ENCODE assay signal across 8 cellular contexts in genomic region chr12:49645151-49646039, GRCh38. TPM values are rescaled to one million over a fixed set of nuclear protein-coding genes. Genes with fewer than 3 reads are reported as not detected.
A peak's percentile ranks its signal among the peaks of the same experiment; 100 is the strongest.
DNase-seq lines count a peak whose midpoint lies in the region; ATAC-seq and TF ChIP-seq lines count a peak whose summit lies in the region.

No MANE protein-coding gene starts in this region.

- no peak for ATAC-seq in stimulated activated naive CD8-positive, alpha-beta T cell treated with anti-CD3 and anti-CD28 coated beads, Interleukin-15, Interleukin-2, amounts not matched to agents 100 U/mL and 50 U/mL, for 24 hours
- no peak for ATAC-seq in memory B cell (ENCODE audit: low read depth)

- TF ChIP-seq CTCF in foreskin fibroblast (IDR thresholded peaks at IDR 0.05; ENCODE audit: low read depth, low read length): no peak

- peak overlapping the region; percentile 34 for H3K27ac Mint-ChIP-seq in stimulated activated naive CD8-positive, alpha-beta T cell treated with anti-CD3 and anti-CD28 coated beads, Interleukin-15, Interleukin-2, amounts not matched to agents 100 ng/mL and 50 ng/mL, for 24 hours
- peak overlapping the region; percentile 30 for H3K27ac Mint-ChIP-seq in activated naive CD8-positive, alpha-beta T cell treated with anti-CD3 and anti-CD28 coated beads for 36 hours
- peak overlapping the region; percentile 77 for H3K27ac Mint-ChIP-seq in memory B cell

- no peaks in the 10 kb centered on the region for H3K27me3 Mint-ChIP-seq in stimulated activated naive CD8-positive, alpha-beta T cell treated with anti-CD3 and anti-CD28 coated beads, Interleukin-15, Interleukin-2, amounts not matched to agents 100 ng/mL and 50 ng/mL, for 24 hours
- H3K27me3 Mint-ChIP-seq in activated naive CD8-positive, alpha-beta T cell treated with anti-CD3 and anti-CD28 coated beads for 36 hours: no peaks in the 10 kb centered on the region
- no peaks in the 10 kb centered on the region for H3K27me3 Mint-ChIP-seq in memory B cell

- no peak overlapping the region for H3K4me3 Mint-ChIP-seq in stimulated activated naive CD8-positive, alpha-beta T cell treated with anti-CD3 and anti-CD28 coated beads, Interleukin-15, Interleukin-2, amounts not matched to agents 100 ng/mL and 50 ng/mL, for 24 hours
- no peak overlapping the region for H3K4me3 Mint-ChIP-seq in activated naive CD8-positive, alpha-beta T cell treated with anti-CD3 and anti-CD28 coated beads for 36 hours
- H3K4me3 Mint-ChIP-seq in memory B cell: no peak overlapping the region

- no peak overlapping the region for H3K4me3 ChIP-seq in foreskin fibroblast (ENCODE audit: low read depth in 1 of 2, low read length in 2 of 2)

- peaks cover 39% of the 10 kb centered on the region for H3K36me3 Mint-ChIP-seq in stimulated activated naive CD8-positive, alpha-beta T cell treated with anti-CD3 and anti-CD28 coated beads, Interleukin-15, Interleukin-2, amounts not matched to agents 100 ng/mL and 50 ng/mL, for 24 hours (ENCODE audit: low read depth)
- peaks cover 14% of the 10 kb centered on the region for H3K36me3 Mint-ChIP-seq in activated naive CD8-positive, alpha-beta T cell treated with anti-CD3 and anti-CD28 coated beads for 36 hours
- H3K36me3 Mint-ChIP-seq in memory B cell: peaks cover 25% of the 10 kb centered on the region

- DNase-seq in stimulated activated naive CD8-positive, alpha-beta T cell treated with anti-CD3 and anti-CD28 coated beads, Interleukin-15, Interleukin-2, amounts not matched to agents 100 U/mL and 50 U/mL, for 24 hours: no peak
- DNase-seq in activated naive CD8-positive, alpha-beta T cell treated with anti-CD3 and anti-CD28 coated beads for 36 hours: no peak
- DNase-seq in memory B cell (ENCODE audit: low spot score in 2 of 2) (no peak), foreskin fibroblast (no peak), epidermal melanocyte (ENCODE audit: insufficient read length, low spot score) (no peak), NK-92 (lab: John Stamatoyannopoulos, UW; ENCODE audit: unreplicated experiment) (no peak), RKO (ENCODE audit: low spot score) (no peak)

- no peaks in the 10 kb centered on the region for H3K9me3 Mint-ChIP-seq in stimulated activated naive CD8-positive, alpha-beta T cell treated with anti-CD3 and anti-CD28 coated beads, Interleukin-15, Interleukin-2, amounts not matched to agents 100 ng/mL and 50 ng/mL, for 24 hours
- H3K9me3 Mint-ChIP-seq in activated naive CD8-positive, alpha-beta T cell treated with anti-CD3 and anti-CD28 coated beads for 36 hours: no peaks in the 10 kb centered on the region
- H3K9me3 Mint-ChIP-seq in memory B cell: no peaks in the 10 kb centered on the region

- peaks cover 19% of the 10 kb centered on the region for H3K4me1 Mint-ChIP-seq in stimulated activated naive CD8-positive, alpha-beta T cell treated with anti-CD3 and anti-CD28 coated beads, Interleukin-15, Interleukin-2, amounts not matched to agents 100 ng/mL and 50 ng/mL, for 24 hours (ENCODE audit: low read depth)
- H3K4me1 Mint-ChIP-seq in activated naive CD8-positive, alpha-beta T cell treated with anti-CD3 and anti-CD28 coated beads for 36 hours: peaks cover 24% of the 10 kb centered on the region
- peaks cover 22% of the 10 kb centered on the region for H3K4me1 Mint-ChIP-seq in memory B cell

RNA-seq across cellular contexts. Expression of gene PRPF40B, which starts 22.0 kb away (rescaled TPM):
- 1 to 10 TPM; 8.1 to 8.5 TPM for total RNA-seq in activated naive CD8-positive, alpha-beta T cell treated with anti-CD3 and anti-CD28 coated beads for 36 hours

RNA-seq across cellular contexts. Expression of gene FAM186B, which starts 40.0 kb away (rescaled TPM):
- total RNA-seq in activated naive CD8-positive, alpha-beta T cell treated with anti-CD3 and anti-CD28 coated beads for 36 hours: under 1 TPM; 0.14 to 0.41 TPM
